16 cellular contexts compared by ENCODE assay signal in genomic region chr2:98926601-98927000, GRCh38.
"Had no signal": no experiment of that assay in that cellular context is flagged by ENCODE, and none has a peak within 500 bp of the region (broad histone marks: within the 10 kb centered on the region; RNA-seq: fewer than 3 reads in every experiment).

No MANE protein-coding gene starts in this region.

- H3K36me3 ChIP-seq: left lung, thoracic aorta, uterus had no signal

- DNase-seq: activated CD4-positive, alpha-beta T cell treated with anti-CD3 and anti-CD28 coated beads, Interleukin-2, amount 50 U/mL, for 4 hours; activated CD8-positive, alpha-beta memory T cell treated with anti-CD3 and anti-CD28 coated beads, Interleukin-2, amount 10 ng/mL, durations not matched to agents 7 days and 5 days; activated effector memory CD4-positive, alpha-beta T cell treated with anti-CD3 and anti-CD28 coated beads, Interleukin-2, amount 50 U/mL, for 16 hours; activated T-cell treated with anti-CD3 and anti-CD28 coated beads, Interleukin-2, amount 50 U/mL, for 24 hours; aorta; erythroblast; left lung; stimulated activated CD4-positive, alpha-beta T cell treated with anti-CD3 and anti-CD28 coated beads, Interleukin-4, amount 100 ng/mL, for 1 hour; SW 1271; uterus had no signal

- H3K4me3 Mint-ChIP-seq: activated CD8-positive, alpha-beta memory T cell treated with anti-CD3 and anti-CD28 coated beads, Interleukin-2, amount 10 ng/mL, durations not matched to agents 7 days and 5 days; activated naive CD8-positive, alpha-beta T cell; activated T-cell treated with anti-CD3 and anti-CD28 coated beads, Interleukin-2, amount 50 U/mL, for 24 hours; central memory CD8-positive, alpha-beta T cell; stimulated activated naive CD8-positive, alpha-beta T cell treated with anti-CD3 and anti-CD28 coated beads, Interleukin-15, Interleukin-2, amounts not matched to agents 100 ng/mL and 50 ng/mL, for 24 hours; T-helper 2 cell treated with Interferon-gamma antibody and Interleukin-4, amounts not matched to agents 5 μg/mL and 100 μg/mL, for 36 hours had no signal

- H3K36me3 Mint-ChIP-seq: activated CD8-positive, alpha-beta memory T cell treated with anti-CD3 and anti-CD28 coated beads, Interleukin-2, amount 10 ng/mL, durations not matched to agents 7 days and 5 days had no signal

- ATAC-seq: activated CD4-positive, CD25-positive, alpha-beta regulatory T cell treated with anti-CD3 and anti-CD28 coated beads, Interleukin-2, amount 50 U/mL, for 24 hours; activated CD8-positive, alpha-beta memory T cell treated with anti-CD3 and anti-CD28 coated beads, Interleukin-2, amount 10 ng/mL, durations not matched to agents 7 days and 5 days; left lung had no signal

- H3K9me3 Mint-ChIP-seq: activated T-cell treated with anti-CD3 and anti-CD28 coated beads, Interleukin-2, amount 50 U/mL, for 24 hours; central memory CD8-positive, alpha-beta T cell; stimulated activated naive CD8-positive, alpha-beta T cell treated with anti-CD3 and anti-CD28 coated beads, Interleukin-15, Interleukin-2, amounts not matched to agents 100 ng/mL and 50 ng/mL, for 24 hours had no signal

- H3K4me1 Mint-ChIP-seq: activated CD8-positive, alpha-beta memory T cell treated with anti-CD3 and anti-CD28 coated beads, Interleukin-2, amount 10 ng/mL, durations not matched to agents 7 days and 5 days; central memory CD8-positive, alpha-beta T cell had no signal

- H3K4me3 ChIP-seq: left lung, thoracic aorta, uterus had no signal

- H3K27me3 ChIP-seq: uterus had no signal

- H3K27ac Mint-ChIP-seq: activated CD8-positive, alpha-beta memory T cell treated with anti-CD3 and anti-CD28 coated beads, Interleukin-2, amount 10 ng/mL, durations not matched to agents 7 days and 5 days; activated naive CD8-positive, alpha-beta T cell; activated T-cell treated with anti-CD3 and anti-CD28 coated beads, Interleukin-2, amount 50 U/mL, for 24 hours; stimulated activated naive CD8-positive, alpha-beta T cell treated with anti-CD3 and anti-CD28 coated beads, Interleukin-15, Interleukin-2, amounts not matched to agents 100 ng/mL and 50 ng/mL, for 24 hours; T-helper 2 cell treated with Interferon-gamma antibody and Interleukin-4, amounts not matched to agents 5 μg/mL and 100 μg/mL, for 36 hours had no signal

- H3K27ac ChIP-seq: left lung, thoracic aorta, uterus had no signal

- H3K9me3 ChIP-seq: thoracic aorta, uterus had no signal

- H3K4me1 ChIP-seq: left lung, uterus had no signal
